10 cellular contexts compared by ENCODE assay signal in genomic region chr2:11127791-11128190, GRCh38.
"Had no signal": no experiment of that assay in that cellular context is flagged by ENCODE, and none has a peak within 500 bp of the region (broad histone marks: within the 10 kb centered on the region; RNA-seq: fewer than 3 reads in every experiment).

No MANE protein-coding gene starts in this region.

- H3K27ac ChIP-seq: neural progenitor cell, pancreas, tibial nerve, vagina had no signal

- H3K4me1 ChIP-seq: neural progenitor cell had no signal

- ATAC-seq: pancreas had no signal

- H3K36me3 ChIP-seq: neural progenitor cell, pancreas, tibial nerve, vagina had no signal

- H3K4me3 ChIP-seq: neural progenitor cell, pancreas, tibial nerve, vagina had no signal

- H3K9me3 ChIP-seq: pancreas, tibial nerve, vagina had no signal

- H3K27me3 ChIP-seq: pancreas, tibial nerve, vagina had no signal

- DNase-seq: activated effector memory CD4-positive, alpha-beta T cell treated with Interleukin-2 at 50 U/mL for 16 hours; activated T-cell treated with anti-CD3 and anti-CD28 coated beads, Interleukin-2, amount 50 U/mL, for 1 hour; amygdala; erythroblast; kidney; mesendoderm; pancreas had no signal
